19 cellular contexts compared by ENCODE assay signal in the genomic region with DNA sequence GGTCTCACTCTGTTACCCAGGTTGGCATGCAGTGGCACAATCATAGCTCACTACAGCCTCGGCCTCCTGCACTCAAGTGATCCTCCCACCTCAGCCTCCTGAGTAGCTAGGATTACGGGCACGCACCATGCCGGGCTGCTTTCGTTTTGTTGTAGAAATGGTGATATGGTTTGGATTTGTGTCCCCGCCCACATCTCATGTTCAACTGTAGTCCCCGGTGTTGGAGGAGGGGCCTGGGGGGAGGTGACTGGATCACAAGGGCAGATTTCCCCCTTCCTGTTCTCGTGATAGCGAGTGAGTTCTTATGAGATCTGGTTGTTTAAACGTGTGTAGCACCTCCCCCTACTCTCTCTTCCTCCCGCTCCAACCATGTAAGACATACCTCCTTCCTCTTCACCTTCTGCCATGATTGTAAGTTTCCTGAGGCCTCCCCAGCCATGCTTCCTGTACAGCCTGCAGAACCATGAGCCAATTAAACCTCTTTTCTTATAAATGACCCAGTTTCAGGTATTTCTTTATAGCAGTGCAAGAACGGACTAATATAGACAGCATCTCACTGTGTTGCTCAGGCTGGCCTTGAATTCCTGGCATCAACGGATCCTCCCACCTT. TPM values are rescaled to one million over a fixed set of nuclear protein-coding genes. Genes with fewer than 3 reads are reported as not detected.
DNase-seq lines count a peak whose midpoint lies in the region; ATAC-seq, FAIRE-seq and TF ChIP-seq lines count a peak whose summit lies in the region.
"Had no signal": no experiment of that assay in that cellular context is flagged by ENCODE, and none has a peak within 500 bp of the region (broad histone marks: within the 10 kb centered on the region; RNA-seq: fewer than 3 reads in every experiment).

No MANE protein-coding gene starts in this region.

- WGBS in H9 (ENCODE audit: extremely low coverage, insufficient read length, low lambda C conversion rate): no CpG with 5 or more reads among the region's 13 CpGs

- H3K27me3 Mint-ChIP-seq in H9 (ENCODE audit: low read depth) (peaks cover 2% of the 10 kb centered on the region; the same call in 1 of the 2 replicates), endothelial cell (ENCODE audit: unreplicated experiment) (peaks cover 4% of the 10 kb centered on the region)

- H4K8ac ChIP-seq in H9 (replicated peaks; ENCODE audit: insufficient read length, low read depth, low read length): no peak overlapping the region

- H4K91ac ChIP-seq in H9 (ENCODE audit: insufficient read length, low read depth, low read length): no peak overlapping the region

- no peak overlapping the region for H2AK5ac ChIP-seq in H9 (ENCODE audit: insufficient read length, low read length)

- H2BK20ac ChIP-seq in H9 (ENCODE audit: low read depth, low read length, poor library complexity, severe bottlenecking): no peak overlapping the region

- no peak overlapping the region for H3K4ac ChIP-seq in H9 (ENCODE audit: low read depth, low read length)

- H3K56ac ChIP-seq in H9 (ENCODE audit: insufficient read length, low read depth, low read length): no peak overlapping the region

- no peaks in the 10 kb centered on the region for H3K79me1 ChIP-seq in H9 (ENCODE audit: insufficient read depth, low read depth, low read length, poor library complexity, severe bottlenecking)

- DNase-seq in CMK (ENCODE audit: low read depth) (peak; percentile 38), H9 (peak; percentile 41), OCI-M1 (lab: John Stamatoyannopoulos, UW) (peak; percentile 93), endothelial cell (ENCODE audit: low spot score) (no peak), frontal cortex (ENCODE audit: low spot score in 2 of 2) (no peak)
- no peak for DNase-seq in stimulated activated effector memory CD8-positive, alpha-beta T cell treated with anti-CD3 and anti-CD28 coated beads, Interleukin-12 subunit alpha, Interleukin-12 subunit beta, amount 100 ng/mL, for 72 hours (ENCODE audit: low spot score in 2 of 2)
- DNase-seq: BE2C; Caco-2; CD8-positive, alpha-beta T cell; GM23248; H7; Kasumi-1 had no signal

- no peak overlapping the region for H3K23ac ChIP-seq in H9 (ENCODE audit: insufficient read length, low read depth, low read length)

- H3K9me3 ChIP-seq in H9 (ENCODE audit: control insufficient read depth, low read depth, low read length): no peaks in the 10 kb centered on the region
- H3K9me3 ChIP-seq: BE2C, Caco-2 had no signal

- no peaks in the 10 kb centered on the region for H3K27me3 ChIP-seq in H9 (ENCODE audit: insufficient read depth, low read length)
- H3K27me3 ChIP-seq: BE2C had no signal

- no peak overlapping the region for H2BK5ac ChIP-seq in H9 (ENCODE audit: insufficient read length, low read length)

- no peaks in the 10 kb centered on the region for H3K36me3 Mint-ChIP-seq in H9 (ENCODE audit: insufficient read depth in 1 of 3, low read depth in 3 of 3)
- peaks cover 3% of the 10 kb centered on the region for H3K36me3 Mint-ChIP-seq in endothelial cell (ENCODE audit: low read depth, unreplicated experiment)
- H3K36me3 Mint-ChIP-seq in stimulated activated effector memory CD8-positive, alpha-beta T cell treated with anti-CD3 and anti-CD28 coated beads, Interleukin-12 subunit alpha, Interleukin-12 subunit beta, amount 100 ng/mL, for 72 hours: no peaks in the 10 kb centered on the region
- H3K36me3 Mint-ChIP-seq: CD8-positive, alpha-beta T cell had no signal

- H3K4me2 ChIP-seq in H9 (ENCODE audit: insufficient read depth, insufficient read length, low read length): no peak overlapping the region

- H2BK15ac ChIP-seq in H9 (ENCODE audit: low read depth, low read length): no peak overlapping the region

- H3K9ac ChIP-seq in H9 (ENCODE audit: extremely low read depth, insufficient read length, low read length): no peak overlapping the region
- H3K9ac ChIP-seq: GM23248 had no signal

- no peak for ATAC-seq in HG03175 (IDR thresholded peaks at IDR 0.05; ENCODE audit: unreplicated experiment)
- ATAC-seq in GM21723 (IDR thresholded peaks at IDR 0.05; ENCODE audit: unreplicated experiment): no peak
- ATAC-seq in stimulated activated effector memory CD8-positive, alpha-beta T cell treated with anti-CD3 and anti-CD28 coated beads, Interleukin-12 subunit alpha, Interleukin-12 subunit beta, amount 100 ng/mL, for 72 hours: no peak
- ATAC-seq: CD8-positive, alpha-beta T cell had no signal

- no peak overlapping the region for H3K18ac ChIP-seq in H9 (ENCODE audit: insufficient read length, low read depth, low read length)

- no peak overlapping the region for H2BK120ac ChIP-seq in H9 (ENCODE audit: low read depth, low read length, poor library complexity, severe bottlenecking)

- no peaks in the 10 kb centered on the region for H3K23me2 ChIP-seq in H9 (ENCODE audit: insufficient read length, low read depth, low read length, poor library complexity, severe bottlenecking)

- peak overlapping the region in 1 of 3 experiments; percentile 66; a peak in 2 of 7 replicates for H3K27ac Mint-ChIP-seq in H9
- H3K27ac Mint-ChIP-seq in endothelial cell (ENCODE audit: unreplicated experiment): no peak overlapping the region
- H3K27ac Mint-ChIP-seq in stimulated activated effector memory CD8-positive, alpha-beta T cell treated with anti-CD3 and anti-CD28 coated beads, Interleukin-12 subunit alpha, Interleukin-12 subunit beta, amount 100 ng/mL, for 72 hours: no peak overlapping the region
- H3K27ac Mint-ChIP-seq: CD14-positive monocyte; CD8-positive, alpha-beta T cell had no signal

- no peak overlapping the region for H3T11ph ChIP-seq in H9 (ENCODE audit: low read length)

- no peaks in the 10 kb centered on the region for H3K9me3 Mint-ChIP-seq in H9
- no peaks in the 10 kb centered on the region for H3K9me3 Mint-ChIP-seq in endothelial cell (ENCODE audit: unreplicated experiment)
- H3K9me3 Mint-ChIP-seq in stimulated activated effector memory CD8-positive, alpha-beta T cell treated with anti-CD3 and anti-CD28 coated beads, Interleukin-12 subunit alpha, Interleukin-12 subunit beta, amount 100 ng/mL, for 72 hours: no peaks in the 10 kb centered on the region
- H3K9me3 Mint-ChIP-seq: CD14-positive monocyte; CD8-positive, alpha-beta T cell had no signal

- peaks cover 2 to 9% of the 10 kb centered on the region in 2 experiments for H3K4me1 Mint-ChIP-seq in H9
- peaks cover 18% of the 10 kb centered on the region for H3K4me1 Mint-ChIP-seq in endothelial cell (ENCODE audit: unreplicated experiment)
- peaks cover 19% of the 10 kb centered on the region for H3K4me1 Mint-ChIP-seq in stimulated activated effector memory CD8-positive, alpha-beta T cell treated with anti-CD3 and anti-CD28 coated beads, Interleukin-12 subunit alpha, Interleukin-12 subunit beta, amount 100 ng/mL, for 72 hours

- H4K20me1 ChIP-seq in H9 (ENCODE audit: control insufficient read depth, insufficient read depth, insufficient read length): no peaks in the 10 kb centered on the region

- no peaks in the 10 kb centered on the region for H3K4me1 ChIP-seq in H9 (ENCODE audit: insufficient read depth, low read length)
- H3K4me1 ChIP-seq: BE2C had no signal

- H2AFZ ChIP-seq in H9 (ENCODE audit: low read length): no peak overlapping the region
- H2AFZ ChIP-seq: GM23248 had no signal

- no peak overlapping the region for H4K5ac ChIP-seq in H9 (ENCODE audit: insufficient read length, low read depth, low read length)

- TF ChIP-seq CTCF in H9 (conservative IDR thresholded peaks at IDR 0.05): no peak
- no peak for TF ChIP-seq CTCF in endothelial cell (IDR thresholded peaks at IDR 0.05; ENCODE audit: unreplicated experiment)

- no peak overlapping the region for H2BK12ac ChIP-seq in H9 (ENCODE audit: insufficient read length, low read depth, low read length)

- no peak overlapping the region for H3K27ac ChIP-seq in H9 (ENCODE audit: insufficient read length, low read depth, low read length)
- H3K27ac ChIP-seq: GM23248 had no signal

- no peak overlapping the region for H3K14ac ChIP-seq in H9 (ENCODE audit: insufficient read depth, low read length)

- no peak for FAIRE-seq in frontal cortex (lab: Jason Lieb, UNC)
- FAIRE-seq: A204.1, G401.6, GM12892 had no signal

- no peaks in the 10 kb centered on the region for H3K79me2 ChIP-seq in H9 (ENCODE audit: insufficient read depth, low read length)

- no peak overlapping the region for H3K4me3 Mint-ChIP-seq in H9
- peak overlapping the region; percentile 37 for H3K4me3 Mint-ChIP-seq in endothelial cell (ENCODE audit: unreplicated experiment)
- H3K4me3 Mint-ChIP-seq in stimulated activated effector memory CD8-positive, alpha-beta T cell treated with anti-CD3 and anti-CD28 coated beads, Interleukin-12 subunit alpha, Interleukin-12 subunit beta, amount 100 ng/mL, for 72 hours: no peak overlapping the region
- H3K4me3 Mint-ChIP-seq: CD14-positive monocyte; CD8-positive, alpha-beta T cell had no signal

RNA-seq across cellular contexts. Expression of gene PDZD9, which starts 6.0 kb away (rescaled TPM):
- total RNA-seq in H9 (2021) (not detected in 2 replicates), endothelial cell (ENCODE audit: unreplicated experiment) (not detected), frontal cortex (0.41 TPM)
- total RNA-seq: Caco-2; CD8-positive, alpha-beta T cell; GM23248; H7; HT1080 had no signal

RNA-seq across cellular contexts. Expression of gene MOSMO, which starts 12.9 kb away (rescaled TPM):
- total RNA-seq in H9 (2021): 12.4 and 13.5 TPM in 2 replicates
- 15.1 TPM for total RNA-seq in endothelial cell (ENCODE audit: unreplicated experiment)
- 41.2 TPM for total RNA-seq in frontal cortex

RNA-seq across cellular contexts. Expression of gene UQCRC2, which starts 41.8 kb away (rescaled TPM):
- total RNA-seq in H9 (2021) (224 and 228 TPM in 2 replicates), endothelial cell (ENCODE audit: unreplicated experiment) (194 TPM), frontal cortex (287 TPM)

Comparison
In these comparisons a context has a peak if more than half of its experiments do, and no peak if none do; other contexts are left out.
1. DNase-seq: peak in CMK (single experiment), H9 (single experiment) and OCI-M1 (single experiment); none in endothelial cell (single experiment), frontal cortex (0 of 2) and stimulated activated effector memory CD8-positive, alpha-beta T cell treated with anti-CD3 and anti-CD28 coated beads, Interleukin-12 subunit alpha, Interleukin-12 subunit beta, amount 100 ng/mL, for 72 hours (0 of 2).